Comparison of ENCODE assay signal across 15 cellular contexts in genomic region chr3:105598047-105598796, GRCh38.
DNase-seq lines count a peak whose midpoint lies in the region; ATAC-seq, FAIRE-seq and TF ChIP-seq lines count a peak whose summit lies in the region.
"Had no signal": no experiment of that assay in that cellular context is flagged by ENCODE, and none has a peak within 500 bp of the region (broad histone marks: within the 10 kb centered on the region; RNA-seq: fewer than 3 reads in every experiment).

No MANE protein-coding gene starts in this region.

- H3K27ac ChIP-seq in keratinocyte (ENCODE audit: control insufficient read depth, insufficient read depth, low read length) = peak overlapping the region; percentile 47
- H3K27ac ChIP-seq: colonic mucosa had no signal

- H3K79me2 ChIP-seq in keratinocyte (ENCODE audit: control insufficient read depth, insufficient read depth, low read length) = no peaks in the 10 kb centered on the region

- dilution Hi-C loops in keratinocyte (cut with MboI; ENCODE audit: extremely low pct_ligation_motif_present, low sequenced_read_pairs) = no loop called here

- no peak overlapping the region for H3K9ac ChIP-seq in keratinocyte (ENCODE audit: control insufficient read depth, extremely low read depth, insufficient read depth, low read length)

- H3K4me1 ChIP-seq in keratinocyte (ENCODE audit: control insufficient read depth, extremely low read depth, insufficient read depth, low read length) = peaks cover 18% of the 10 kb centered on the region
- H3K4me1 ChIP-seq: colonic mucosa had no signal

- TF ChIP-seq CTCF in AG10803 (conservative IDR thresholded peaks at IDR 0.05; ENCODE audit: low read length) = no peak
- no peak for TF ChIP-seq CTCF in keratinocyte (optimal IDR thresholded peaks at IDR 0.05 in 1 of 3, IDR thresholded peaks at IDR 0.05 in 1 of 3, conservative IDR thresholded peaks at IDR 0.05 in 1 of 3; ENCODE audit: extremely low read depth in 1 of 3, insufficient read depth in 2 of 3, low read length in 3 of 3)

- H4K20me1 ChIP-seq in keratinocyte (ENCODE audit: control insufficient read depth, extremely low read depth, insufficient read depth, low read length) = no peaks in the 10 kb centered on the region

- ATAC-seq in GM18868 (IDR thresholded peaks at IDR 0.05; ENCODE audit: unreplicated experiment) = no peak

- H3K4me3 ChIP-seq in AG10803 (ENCODE audit: low read length) = no peak overlapping the region
- no peak overlapping the region for H3K4me3 ChIP-seq in keratinocyte (ENCODE audit: control insufficient read depth in 2 of 3, extremely low read depth in 1 of 3, insufficient read depth in 2 of 3, low read depth in 1 of 3, low read length in 3 of 3)
- H3K4me3 ChIP-seq: colonic mucosa had no signal

- no peaks in the 10 kb centered on the region for H3K27me3 ChIP-seq in keratinocyte (ENCODE audit: control insufficient read depth, extremely low read depth, insufficient read depth, low read length)
- H3K27me3 ChIP-seq: colonic mucosa had no signal

- DNase-seq in AG10803 (ENCODE audit: low read depth) (peak; percentile 90), HTR-8/SVneo (ENCODE audit: insufficient read length, low spot score) (peak; percentile 64), astrocyte of the hippocampus (ENCODE audit: low read depth, low spot score) (peak; percentile 88), keratinocyte (ENCODE audit: low read depth, low spot score) (peak; percentile 95), inferior parietal cortex (ENCODE audit: extremely low spot score) (no peak), amygdala (lab: John Stamatoyannopoulos, UW) (no peak), DMS114 treated with DMSO at 0.1 percent for 48 hours (lab: John Stamatoyannopoulos, UW; ENCODE audit: unreplicated experiment) (no peak)
- DNase-seq: activated T-cell treated with anti-CD3 and anti-CD28 coated beads, Interleukin-2, amount 50 U/mL, for 1 hour; colonic mucosa; NCI-H1092; nephron progenitor cell; T-helper 9 cell had no signal

- peak overlapping the region; percentile 32 for H3K4me2 ChIP-seq in keratinocyte (ENCODE audit: control insufficient read depth, extremely low read depth, insufficient read depth, low read depth, low read length)

- H3K9me1 ChIP-seq in keratinocyte (ENCODE audit: control insufficient read depth, extremely low read depth, insufficient read depth, low read length) = no peaks in the 10 kb centered on the region

- H3K9me3 ChIP-seq in keratinocyte (ENCODE audit: control insufficient read depth, low read depth, low read length) = peaks cover 5% of the 10 kb centered on the region
- H3K9me3 ChIP-seq: colonic mucosa had no signal

- FAIRE-seq in HTR-8/SVneo (lab: Jason Lieb, UNC) (peak; percentile 68), keratinocyte (lab: Jason Lieb, UNC) (peak; percentile 98)
- FAIRE-seq: GM18507, H1 had no signal

- peak overlapping the region; percentile 45 for H2AFZ ChIP-seq in keratinocyte (ENCODE audit: control insufficient read depth, low read length)

- no peaks in the 10 kb centered on the region for H3K36me3 ChIP-seq in keratinocyte (ENCODE audit: control insufficient read depth in 2 of 2, extremely low read depth in 1 of 2, insufficient read depth in 2 of 2, low read length in 2 of 2)
- H3K36me3 ChIP-seq: colonic mucosa had no signal

Comparison
In these comparisons a context has a peak if more than half of its experiments do, and no peak if none do; other contexts are left out.
1. DNase-seq: peak in AG10803 (single experiment), HTR-8/SVneo (single experiment), astrocyte of the hippocampus (single experiment) and keratinocyte (single experiment); none in inferior parietal cortex (single experiment), amygdala (0 of 56) and DMS114 treated with DMSO at 0.1 percent for 48 hours (single experiment).